Comparison of ENCODE assay signal across 14 cellular contexts in genomic region chr7:108254259-108254658, GRCh38.
"Had no signal": no experiment of that assay in that cellular context is flagged by ENCODE, and none has a peak within 500 bp of the region (broad histone marks: within the 10 kb centered on the region; RNA-seq: fewer than 3 reads in every experiment).

No MANE protein-coding gene starts in this region.

- DNase-seq: effector memory CD8-positive, alpha-beta T cell; esophagus squamous epithelium; foreskin keratinocyte; naive thymus-derived CD4-positive, alpha-beta T cell; nephron progenitor cell; psoas muscle; retina; stimulated activated CD4-positive, alpha-beta T cell treated with anti-CD3 and anti-CD28 coated beads, Interleukin-2, amount 100 ng/mL, for 24 hours; stimulated activated naive CD4-positive, alpha-beta T cell; stomach; substantia nigra; transverse colon had no signal

- H3K27me3 ChIP-seq: esophagus squamous epithelium, foreskin keratinocyte, hepatocyte, stomach, transverse colon had no signal

- H3K27ac ChIP-seq: esophagus squamous epithelium, foreskin keratinocyte, hepatocyte, psoas muscle, stomach, thoracic aorta, transverse colon had no signal

- H3K4me3 ChIP-seq: esophagus squamous epithelium, hepatocyte, psoas muscle, stomach, thoracic aorta, transverse colon had no signal

- H3K36me3 ChIP-seq: esophagus squamous epithelium, stomach, thoracic aorta, transverse colon had no signal
